ENCODE assay signal across 22 cellular contexts in genomic region chr15:25683911-25684310, GRCh38.
DNase-seq lines count a peak whose midpoint lies in the region; ATAC-seq, FAIRE-seq and TF ChIP-seq lines count a peak whose summit lies in the region.
"Had no signal": no experiment of that assay in that cellular context is flagged by ENCODE, and none has a peak within 500 bp of the region (broad histone marks: within the 10 kb centered on the region; RNA-seq: fewer than 3 reads in every experiment).

No MANE protein-coding gene starts in this region.

- H3K36me3 ChIP-seq in HepG2 (replicated peaks in 1 of 2; ENCODE audit: control insufficient read depth in 1 of 2, insufficient read depth in 2 of 2, low read length in 2 of 2) (no peaks in the 10 kb centered on the region), right lobe of liver (no peaks in the 10 kb centered on the region), esophagus muscularis mucosa (peaks cover 0 to 38% (median 18%) of the 10 kb centered on the region in 4 donors), osteoblast (ENCODE audit: insufficient read depth, low read length) (peaks cover 36% of the 10 kb centered on the region), aorta (ENCODE audit: control insufficient read depth in 1 of 2, insufficient read depth in 2 of 2, low read length in 1 of 2) (peaks cover 6 to 9% of the 10 kb centered on the region in 2 donors)

- CTCF ChIA-PET in HepG2 (lab: Yijun Ruan, JAX; ENCODE audit: low intra/inter-chr PET ratio, low total read pairs) = no interaction called here
- CTCF ChIA-PET in activated naive CD4-positive, alpha-beta T cell treated with anti-CD3 and anti-CD28 coated beads for 36 hours (lab: Charles Lee) = no interaction called here

- H3K36me3 Mint-ChIP-seq in activated naive CD4-positive, alpha-beta T cell treated with anti-CD3 and anti-CD28 coated beads for 36 hours (ENCODE audit: low read depth) = peaks cover 42% of the 10 kb centered on the region

- no peaks in the 10 kb centered on the region for H3K27me3 Mint-ChIP-seq in activated naive CD4-positive, alpha-beta T cell treated with anti-CD3 and anti-CD28 coated beads for 36 hours (ENCODE audit: low read depth)
- H3K27me3 Mint-ChIP-seq: activated naive CD8-positive, alpha-beta T cell treated with anti-CD3 and anti-CD28 coated beads, Interleukin-2, amount 10 ng/mL, durations not matched to agents 7 days and 5 days; CD8-positive, alpha-beta memory T cell; naive thymus-derived CD8-positive, alpha-beta T cell; stimulated activated naive CD8-positive, alpha-beta T cell treated with anti-CD3 and anti-CD28 coated beads, Interleukin-15, amount 100 ng/mL, for 72 hours had no signal

- 12% methylated on average over 3 of the region's 3 CpGs for WGBS in HepG2 (ENCODE audit: low lambda C conversion rate)
- 40% methylated on average over 1 of the region's 3 CpGs for WGBS in right lobe of liver (ENCODE audit: insufficient coverage, low coverage, low lambda C conversion rate, missing lambda C conversion rate)
- WGBS in esophagus muscularis mucosa = 87% methylated on average over 3 of the region's 3 CpGs
- 88% methylated on average over 3 of the region's 3 CpGs for WGBS in aorta, 2 donors

- ATAC-seq in HepG2 (0 out of 3 replicates have a peak, but pooled peaks have one; percentile 35), right lobe of liver (no peak), aorta (ENCODE audit: low FRiP score) (no peak)
- ATAC-seq: activated T-cell treated with anti-CD3 and anti-CD28 coated beads, Interleukin-2, amount 50 U/mL, for 4 hours; naive thymus-derived CD8-positive, alpha-beta T cell; Panc1; stimulated activated naive CD8-positive, alpha-beta T cell treated with anti-CD3 and anti-CD28 coated beads, Interleukin-15, amount 100 ng/mL, for 72 hours had no signal

- H3K27ac Mint-ChIP-seq in activated naive CD4-positive, alpha-beta T cell treated with anti-CD3 and anti-CD28 coated beads for 36 hours = no peak overlapping the region
- H3K27ac Mint-ChIP-seq: activated naive CD8-positive, alpha-beta T cell treated with anti-CD3 and anti-CD28 coated beads, Interleukin-2, amount 10 ng/mL, durations not matched to agents 7 days and 5 days had no signal

- H3K4me3 Mint-ChIP-seq in activated naive CD4-positive, alpha-beta T cell treated with anti-CD3 and anti-CD28 coated beads for 36 hours = no peak overlapping the region
- H3K4me3 Mint-ChIP-seq: activated naive CD8-positive, alpha-beta T cell treated with anti-CD3 and anti-CD28 coated beads, Interleukin-2, amount 10 ng/mL, durations not matched to agents 7 days and 5 days; activated T-cell treated with anti-CD3 and anti-CD28 coated beads, Interleukin-2, amount 50 U/mL, for 4 hours; CD8-positive, alpha-beta memory T cell; naive thymus-derived CD8-positive, alpha-beta T cell; stimulated activated naive CD8-positive, alpha-beta T cell treated with anti-CD3 and anti-CD28 coated beads, Interleukin-15, amount 100 ng/mL, for 72 hours had no signal

- H4K20me1 ChIP-seq in HepG2 (ENCODE audit: insufficient read depth, low read length) (no peaks in the 10 kb centered on the region), osteoblast (ENCODE audit: insufficient read depth, low read length) (no peaks in the 10 kb centered on the region)

- no peak overlapping the region for H3K27ac ChIP-seq in HepG2 (ENCODE audit: extremely low read length, insufficient read depth, low read length)
- no peak overlapping the region for H3K27ac ChIP-seq in right lobe of liver
- peak overlapping the region; percentile 75 to 82 (median 79) for H3K27ac ChIP-seq in esophagus muscularis mucosa (replicated peaks in 1 of 4)
- H3K27ac ChIP-seq in osteoblast (ENCODE audit: low read depth, low read length) = peak overlapping the region; percentile 50
- H3K27ac ChIP-seq in aorta (ENCODE audit: low read depth in 1 of 2, low read length in 2 of 2) = peak overlapping the region; percentile 30 to 75
- H3K27ac ChIP-seq: psoas muscle had no signal

- H3K27me3 ChIP-seq in HepG2 (ENCODE audit: control insufficient read depth in 1 of 2, insufficient read depth in 2 of 2, low read length in 2 of 2) (no peaks in the 10 kb centered on the region), right lobe of liver (no peaks in the 10 kb centered on the region), esophagus muscularis mucosa (no peaks in the 10 kb centered on the region), osteoblast (ENCODE audit: insufficient read depth, low read length) (no peaks in the 10 kb centered on the region), aorta (ENCODE audit: control insufficient read depth in 1 of 2, insufficient read depth in 2 of 2, low read length in 1 of 2) (no peaks in the 10 kb centered on the region)

- DNase-seq in HepG2 (ENCODE audit: low spot score) (no peak), right lobe of liver (no peak), esophagus muscularis mucosa (ENCODE audit: extremely low spot score) (no peak), osteoblast (ENCODE audit: insufficient read length, low spot score, missing footprints) (peak; percentile 32), aorta (peak in 1 of 2 donors; percentile 53), DMS79 treated with DMSO at 0.1 percent for 48 hours (lab: John Stamatoyannopoulos, UW) (no peak), T-helper 2 cell (no peak)
- DNase-seq in activated naive CD4-positive, alpha-beta T cell treated with anti-CD3 and anti-CD28 coated beads for 36 hours = no peak
- DNase-seq: activated CD4-positive, alpha-beta T cell treated with anti-CD3 and anti-CD28 coated beads, Interleukin-2, amount 50 U/mL, for 48 hours; activated naive CD8-positive, alpha-beta T cell treated with anti-CD3 and anti-CD28 coated beads, Interleukin-2, amount 10 ng/mL, durations not matched to agents 7 days and 5 days; activated T-cell treated with anti-CD3 and anti-CD28 coated beads, Interleukin-2, amount 50 U/mL, for 4 hours; CD8-positive, alpha-beta memory T cell; cerebellar nuclear complex; DND-41; foreskin melanocyte; naive thymus-derived CD8-positive, alpha-beta T cell; NCI-H2171; NCI-H748 treated with DMSO at 0.1 percent for 48 hours; stimulated activated naive CD8-positive, alpha-beta T cell treated with anti-CD3 and anti-CD28 coated beads, Interleukin-15, amount 100 ng/mL, for 72 hours had no signal

- intact Hi-C loops in HepG2 (cut with micrococcal nuclease; ENCODE audit: unreplicated experiment) = no loop called here
- intact Hi-C loops in right lobe of liver (cut with DNase I) = no loop called here
- intact Hi-C loops in esophagus muscularis mucosa (cut with DNase I) = no loop called here
- intact Hi-C loops in aorta (cut with DNase I) = no loop called here
- intact Hi-C loops in activated naive CD4-positive, alpha-beta T cell treated with anti-CD3 and anti-CD28 coated beads for 36 hours (cut with micrococcal nuclease) = loop anchor here (10.0 kb wide), 1 partner anchor 49 kb away; no protein-coding TSS in a partner anchor

- H3K4me3 ChIP-seq in HepG2 (replicated peaks in 1 of 3; ENCODE audit: insufficient read depth in 1 of 3, low read depth in 2 of 3, low read length in 3 of 3) (no peak overlapping the region), right lobe of liver (no peak overlapping the region), esophagus muscularis mucosa (no peak overlapping the region), osteoblast (ENCODE audit: insufficient read depth, low read length) (no peak overlapping the region), aorta (ENCODE audit: low read length in 2 of 2) (no peak overlapping the region)
- H3K4me3 ChIP-seq: lung, psoas muscle had no signal

- in situ Hi-C loops in HepG2 (cut with HindIII; ENCODE audit: extremely low pct_ligation_motif_present, low pct_unique_long_range_greater_than_20kb) = no loop called here

- no peak overlapping the region for H3K9ac ChIP-seq in HepG2 (ENCODE audit: insufficient read depth, low read depth, low read length)

- H3K9me3 Mint-ChIP-seq in activated naive CD4-positive, alpha-beta T cell treated with anti-CD3 and anti-CD28 coated beads for 36 hours = no peaks in the 10 kb centered on the region
- H3K9me3 Mint-ChIP-seq: activated naive CD8-positive, alpha-beta T cell treated with anti-CD3 and anti-CD28 coated beads, Interleukin-2, amount 10 ng/mL, durations not matched to agents 7 days and 5 days; activated T-cell treated with anti-CD3 and anti-CD28 coated beads, Interleukin-2, amount 50 U/mL, for 4 hours; stimulated activated naive CD8-positive, alpha-beta T cell treated with anti-CD3 and anti-CD28 coated beads, Interleukin-15, amount 100 ng/mL, for 72 hours had no signal

- TF ChIP-seq POLR2A in HepG2 (IDR thresholded peaks at IDR 0.05; ENCODE audit: insufficient read depth in 1 of 2, low read depth in 2 of 2, low read length in 2 of 2) (no peak), right lobe of liver (IDR thresholded peaks at IDR 0.05) (no peak), esophagus muscularis mucosa (IDR thresholded peaks at IDR 0.05; ENCODE audit: low read depth) (no peak)

- H2AFZ ChIP-seq in HepG2 (ENCODE audit: low read length) (no peak overlapping the region), osteoblast (ENCODE audit: low read length) (no peak overlapping the region)

- no peak for TF ChIP-seq EP300 in HepG2 (IDR thresholded peaks at IDR 0.05; ENCODE audit: low read depth in 2 of 2, low read length in 2 of 2)
- no peak for TF ChIP-seq EP300 in HepG2 (CRISPR knock-in tag; IDR thresholded peaks at IDR 0.05; ENCODE audit: borderline replicate concordance)
- no peak for TF ChIP-seq EP300 in esophagus muscularis mucosa (IDR thresholded peaks at IDR 0.05)

- TF ChIP-seq CTCF in HepG2 (CRISPR knock-in tag; IDR thresholded peaks at IDR 0.05) (0 out of 2 replicates have a peak, but pooled peaks have one; percentile 16), right lobe of liver (IDR thresholded peaks at IDR 0.05) (no peak), esophagus muscularis mucosa (IDR thresholded peaks at IDR 0.05) (no peak), osteoblast (IDR thresholded peaks at IDR 0.05; ENCODE audit: extremely low read depth, low read depth, low read length) (no peak)

- no peak overlapping the region for H3K4me2 ChIP-seq in HepG2 (ENCODE audit: low read depth, low read length)
- peak overlapping the region; percentile 61 for H3K4me2 ChIP-seq in osteoblast (ENCODE audit: insufficient read depth, low read length)

- 0 out of 2 replicates have a peak, but pooled peaks cover 4% of the 10 kb centered on the region for H3K9me3 ChIP-seq in HepG2 (ENCODE audit: low read length)
- H3K9me3 ChIP-seq in right lobe of liver = no peaks in the 10 kb centered on the region
- no peaks in the 10 kb centered on the region for H3K9me3 ChIP-seq in esophagus muscularis mucosa
- no peaks in the 10 kb centered on the region for H3K9me3 ChIP-seq in osteoblast (ENCODE audit: low read depth, low read length)
- H3K9me3 ChIP-seq in aorta (ENCODE audit: control insufficient read depth, low read length) = no peaks in the 10 kb centered on the region
- H3K9me3 ChIP-seq: psoas muscle had no signal

- TF ChIP-seq RAD21 in HepG2 (CRISPR knock-in tag; IDR thresholded peaks at IDR 0.05) = no peak

- H3K79me2 ChIP-seq in HepG2 (ENCODE audit: insufficient read depth, low read length) (no peaks in the 10 kb centered on the region), osteoblast (ENCODE audit: insufficient read depth, low read length) (no peaks in the 10 kb centered on the region)

- POLR2A ChIA-PET in HepG2 (lab: Yijun Ruan, JAX) = no interaction called here

- H3K4me1 ChIP-seq in HepG2 (ENCODE audit: insufficient read depth, low read length) (no peaks in the 10 kb centered on the region), right lobe of liver (no peaks in the 10 kb centered on the region), esophagus muscularis mucosa (peaks cover 16 to 48% (median 42%) of the 10 kb centered on the region in 4 donors), osteoblast (ENCODE audit: insufficient read depth, low read length) (peaks cover 21% of the 10 kb centered on the region), aorta (ENCODE audit: control insufficient read depth in 1 of 2, insufficient read depth in 2 of 2, low read length in 2 of 2) (no peaks in the 10 kb centered on the region)

- no TSS peak for BruUV-seq in HepG2 (replicated peaks; lab: Mats Ljungman, UMichigan)

- no peaks in the 10 kb centered on the region for H3K4me1 Mint-ChIP-seq in activated naive CD4-positive, alpha-beta T cell treated with anti-CD3 and anti-CD28 coated beads for 36 hours (ENCODE audit: low read depth)
- H3K4me1 Mint-ChIP-seq: activated naive CD8-positive, alpha-beta T cell treated with anti-CD3 and anti-CD28 coated beads, Interleukin-2, amount 10 ng/mL, durations not matched to agents 7 days and 5 days; CD8-positive, alpha-beta memory T cell; stimulated activated naive CD8-positive, alpha-beta T cell treated with anti-CD3 and anti-CD28 coated beads, Interleukin-15, amount 100 ng/mL, for 72 hours had no signal

- FAIRE-seq in HepG2 (lab: Jason Lieb, UNC) = no peak

Comparison
In these comparisons a context has a peak if more than half of its experiments do, and no peak if none do; other contexts are left out.
1. H3K27ac ChIP-seq: peak in esophagus muscularis mucosa (4 of 4), osteoblast (single experiment) and aorta (2 of 2); none in HepG2 (single experiment) and right lobe of liver (0 of 3).